Comparison of ENCODE assay signal across 23 cellular contexts in the genomic region with DNA sequence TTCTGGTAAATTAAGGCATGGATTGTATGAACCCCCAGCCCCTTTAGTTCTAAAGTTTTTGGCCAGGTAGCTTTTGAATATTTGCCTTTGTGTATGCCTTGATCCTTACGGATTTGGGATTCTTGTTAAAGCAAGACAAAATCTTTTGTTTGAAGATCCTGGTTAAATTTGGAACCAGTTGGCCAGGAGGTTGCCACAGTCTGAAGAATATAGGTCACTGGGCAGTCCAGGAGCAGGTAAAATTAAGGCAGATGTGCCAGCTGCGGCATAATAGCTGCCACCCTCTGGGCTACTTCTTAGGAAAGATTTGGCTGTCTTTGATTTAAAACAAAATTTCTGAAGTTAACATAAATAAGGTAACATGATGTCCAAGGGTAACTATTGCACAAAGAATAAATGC.
DNase-seq lines count a peak whose midpoint lies in the region; ATAC-seq lines count a peak whose summit lies in the region.
"Had no signal": no experiment of that assay in that cellular context is flagged by ENCODE, and none has a peak within 500 bp of the region (broad histone marks: within the 10 kb centered on the region; RNA-seq: fewer than 3 reads in every experiment).

No MANE protein-coding gene starts in this region.

- no peak overlapping the region for H3K9ac ChIP-seq in trophoblast cell (ENCODE audit: low read length)
- H3K9ac ChIP-seq: BLaER1 had no signal

- no peak overlapping the region for H2AK5ac ChIP-seq in trophoblast cell (ENCODE audit: low read length)

- no CpG with 5 or more reads among the region's 2 CpGs for WGBS in trophoblast cell (ENCODE audit: extremely low coverage, insufficient coverage, insufficient read length)

- peak; percentile 66 for ATAC-seq in left lobe of liver
- no peak for ATAC-seq in HG03521 (IDR thresholded peaks at IDR 0.05; ENCODE audit: unreplicated experiment)
- ATAC-seq: A549, GM12878 had no signal

- peak overlapping the region; percentile 80 for H2BK120ac ChIP-seq in trophoblast cell (ENCODE audit: insufficient read depth, low read length, poor library complexity)

- no peak overlapping the region for H4K12ac ChIP-seq in trophoblast cell (ENCODE audit: low read depth, low read length)

- in situ Hi-C loops in KBM-7 (cut with MboI; ENCODE audit: low pct_unique_long_range_greater_than_20kb, low sequenced_read_pairs): loop anchor here (25.0 kb wide), 1 partner anchor 310 kb away; no protein-coding TSS in a partner anchor

- no peak overlapping the region for H3K14ac ChIP-seq in trophoblast cell (ENCODE audit: low read length)

- peak overlapping the region; percentile 54 for H2BK12ac ChIP-seq in trophoblast cell (ENCODE audit: low read length)

- no peak overlapping the region for H2BK5ac ChIP-seq in trophoblast cell (ENCODE audit: low read depth, low read length, poor library complexity)

- H3K79me2 ChIP-seq in ACC112 (ENCODE audit: control insufficient read depth, insufficient read depth, low read length, unreplicated experiment) (no peaks in the 10 kb centered on the region), trophoblast cell (ENCODE audit: control insufficient read depth, insufficient read depth, low read length, poor library complexity) (no peaks in the 10 kb centered on the region)

- H3K4me2 ChIP-seq in trophoblast cell (ENCODE audit: low read length): no peak overlapping the region
- H3K4me2 ChIP-seq: A549, BLaER1 had no signal

- H3K36me3 ChIP-seq in ACC112 (ENCODE audit: insufficient read depth, low read length): no peaks in the 10 kb centered on the region
- H3K36me3 ChIP-seq in trophoblast cell (ENCODE audit: control insufficient read depth in 1 of 2, insufficient read depth in 2 of 2, low read length in 2 of 2): no peaks in the 10 kb centered on the region
- H3K36me3 ChIP-seq: BE2C, BLaER1 had no signal

- no peak overlapping the region for H3K4ac ChIP-seq in trophoblast cell (ENCODE audit: low read depth, low read length)

- DNase-seq in left lobe of liver (ENCODE audit: low spot score) (no peak), trophoblast cell (no peak), KBM-7 (no peak)
- DNase-seq: ACHN; BE2C; C1 segment of cervical spinal cord; CD4-positive, alpha-beta memory T cell; CD4-positive, CD25-positive, alpha-beta regulatory T cell; CD8-positive, alpha-beta memory T cell; COR-L47; DMS 273 treated with DMSO at 0.1 percent for 48 hours; DMS153; DMS53; DMS79; DND-41; EL; GDM1 had no signal

- H3K4me1 ChIP-seq in ACC112 (ENCODE audit: control insufficient read depth, insufficient read depth, low read length, unreplicated experiment) (peaks cover 5% of the 10 kb centered on the region), trophoblast cell (ENCODE audit: control insufficient read depth in 1 of 2, insufficient read depth in 2 of 2, low read length in 2 of 2) (no peaks in the 10 kb centered on the region)
- H3K4me1 ChIP-seq: A549, BLaER1 had no signal

- peak overlapping the region; percentile 25 for H2AFZ ChIP-seq in ACC112 (ENCODE audit: low read length, unreplicated experiment)
- H2AFZ ChIP-seq in trophoblast cell (ENCODE audit: insufficient read depth, low read length, poor library complexity): no peak overlapping the region

- no peak overlapping the region for H3K23ac ChIP-seq in trophoblast cell (ENCODE audit: low read length)

- no peaks in the 10 kb centered on the region for H3K9me3 ChIP-seq in trophoblast cell (ENCODE audit: insufficient read depth, low read depth, low read length)
- H3K9me3 ChIP-seq: A549, BE2C, BLaER1 had no signal

- H3K27me3 ChIP-seq in ACC112 (ENCODE audit: insufficient read depth, low read length): no peaks in the 10 kb centered on the region
- no peaks in the 10 kb centered on the region for H3K27me3 ChIP-seq in trophoblast cell (ENCODE audit: insufficient read depth, low read length)
- H3K27me3 ChIP-seq: BE2C, BLaER1 had no signal

- peaks cover 7% of the 10 kb centered on the region for H3K79me1 ChIP-seq in trophoblast cell (ENCODE audit: low read length)

- H3K4me3 ChIP-seq in ACC112 (ENCODE audit: low read depth, low read length) (no peak overlapping the region), trophoblast cell (ENCODE audit: low read depth, low read length) (no peak overlapping the region)
- H3K4me3 ChIP-seq: A549, BLaER1, GM12878 had no signal

- peak overlapping the region; percentile 11 for H4K91ac ChIP-seq in trophoblast cell (ENCODE audit: low read depth, low read length)

- H3K18ac ChIP-seq in trophoblast cell (ENCODE audit: low read length): no peak overlapping the region

- no peak overlapping the region for H3K27ac ChIP-seq in ACC112 (ENCODE audit: low read depth, low read length)
- no peak overlapping the region for H3K27ac ChIP-seq in trophoblast cell (ENCODE audit: low read depth, low read length)
- H3K27ac ChIP-seq: 22Rv1, A549, BLaER1 had no signal

- no peak overlapping the region for H4K8ac ChIP-seq in trophoblast cell (ENCODE audit: low read depth, low read length)
